In genomic region chr13:26050568-26051230, GRCh38 we compare ENCODE assay signal across 9 cellular contexts. TPM values are rescaled to one million over a fixed set of nuclear protein-coding genes. Genes with fewer than 3 reads are reported as not detected.
DNase-seq lines count a peak whose midpoint lies in the region; ATAC-seq, FAIRE-seq and TF ChIP-seq lines count a peak whose summit lies in the region.
"Had no signal": no experiment of that assay in that cellular context is flagged by ENCODE, and none has a peak within 500 bp of the region (broad histone marks: within the 10 kb centered on the region; RNA-seq: fewer than 3 reads in every experiment).

No MANE protein-coding gene starts in this region.

- H2AFZ ChIP-seq in ACC112 (ENCODE audit: low read length, unreplicated experiment), result no peak overlapping the region

- intact Hi-C loops in upper lobe of right lung (cut with DNase I), result loop anchor here (10.0 kb wide), 1 partner anchor 476 kb away; no protein-coding TSS in a partner anchor
- intact Hi-C loops in Caco-2 (cut with micrococcal nuclease; ENCODE audit: unreplicated experiment), result no loop called here

- CTCF ChIA-PET in Caco-2 (lab: Charles Lee), result no interaction called here

- no peaks in the 10 kb centered on the region for H3K36me3 ChIP-seq in ACC112 (ENCODE audit: insufficient read depth, low read length)
- H3K36me3 ChIP-seq in upper lobe of right lung, result no peaks in the 10 kb centered on the region
- H3K36me3 ChIP-seq in small intestine (ENCODE audit: control insufficient read depth in 2 of 2, insufficient read depth in 2 of 2, low read length in 2 of 2), result no peaks in the 10 kb centered on the region
- H3K36me3 ChIP-seq in Caco-2 (ENCODE audit: control insufficient read depth, insufficient read depth, low read length), result no peaks in the 10 kb centered on the region

- H3K9me3 Mint-ChIP-seq in activated naive CD8-positive, alpha-beta T cell treated with anti-CD3 and anti-CD28 coated beads, Interleukin-2, amount 10 ng/mL, durations not matched to agents 7 days and 5 days, result no peaks in the 10 kb centered on the region
- no peaks in the 10 kb centered on the region for H3K9me3 Mint-ChIP-seq in Caco-2 (ENCODE audit: unreplicated experiment)

- H3K27ac ChIP-seq in ACC112 (ENCODE audit: low read depth, low read length) (no peak overlapping the region), HL-60 (replicated peaks) (no peak overlapping the region), upper lobe of right lung (peak overlapping the region; percentile 30), small intestine (ENCODE audit: low read depth in 1 of 2, low read length in 1 of 2) (no peak overlapping the region)

- H3K27me3 ChIP-seq in ACC112 (ENCODE audit: insufficient read depth, low read length) (peaks cover 70% of the 10 kb centered on the region), HL-60 (ENCODE audit: insufficient read depth, poor library complexity, severe bottlenecking) (peaks cover 50% of the 10 kb centered on the region), upper lobe of right lung (peaks cover 48% of the 10 kb centered on the region), small intestine (ENCODE audit: control insufficient read depth in 2 of 2, insufficient read depth in 2 of 2, low read length in 2 of 2) (peaks cover 10 to 22% of the 10 kb centered on the region in 2 donors), Caco-2 (replicated peaks; ENCODE audit: control insufficient read depth, insufficient read depth, low read length) (peaks cover 1% of the 10 kb centered on the region; the same call in 1 of the 2 replicates)

- no peak for TF ChIP-seq CTCF in HL-60 (IDR thresholded peaks at IDR 0.05; ENCODE audit: insufficient read depth, low read length)
- TF ChIP-seq CTCF in upper lobe of right lung (IDR thresholded peaks at IDR 0.05), result no peak
- TF ChIP-seq CTCF in Caco-2 (IDR thresholded peaks at IDR 0.05; ENCODE audit: insufficient read depth in 1 of 2, low read depth in 1 of 2, low read length in 1 of 2, severe bottlenecking in 1 of 2, unreplicated experiment in 1 of 2), result no peak

- H3K4me3 ChIP-seq in ACC112 (ENCODE audit: low read depth, low read length) (peak overlapping the region; percentile 63; the same call in 1 of the 2 replicates), HL-60 (replicated peaks; ENCODE audit: insufficient read depth, low read length) (peak overlapping the region; percentile 52), upper lobe of right lung (peak overlapping the region; percentile 52), small intestine (ENCODE audit: low read depth in 1 of 2, low read length in 2 of 2) (no peak overlapping the region), Caco-2 (ENCODE audit: low read depth, low read length) (no peak overlapping the region)
- H3K4me3 ChIP-seq: GM12878 had no signal

- 4 to 12% (median 9%) methylated on average over 65 to 82 of the region's 82 CpGs for WGBS in small intestine, 3 donors

- BruUV-seq in Caco-2 (replicated peaks; lab: Mats Ljungman, UMichigan), result no TSS peak

- peaks cover 3% of the 10 kb centered on the region for H3K36me3 Mint-ChIP-seq in activated naive CD8-positive, alpha-beta T cell treated with anti-CD3 and anti-CD28 coated beads, Interleukin-2, amount 10 ng/mL, durations not matched to agents 7 days and 5 days
- no peaks in the 10 kb centered on the region for H3K36me3 Mint-ChIP-seq in Caco-2 (ENCODE audit: insufficient read depth, unreplicated experiment)

- POLR2A ChIA-PET in activated naive CD8-positive, alpha-beta T cell treated with anti-CD3 and anti-CD28 coated beads, Interleukin-2, amount 10 ng/mL, durations not matched to agents 7 days and 5 days (lab: Charles Lee), result no interaction called here
- POLR2A ChIA-PET in Caco-2 (lab: Charles Lee), result no interaction called here

- peaks cover 41% of the 10 kb centered on the region for H3K27me3 Mint-ChIP-seq in activated naive CD8-positive, alpha-beta T cell treated with anti-CD3 and anti-CD28 coated beads, Interleukin-2, amount 10 ng/mL, durations not matched to agents 7 days and 5 days
- H3K27me3 Mint-ChIP-seq in Caco-2 (ENCODE audit: insufficient read depth, unreplicated experiment), result peaks cover 2% of the 10 kb centered on the region

- peaks cover 33% of the 10 kb centered on the region for H3K4me1 Mint-ChIP-seq in activated naive CD8-positive, alpha-beta T cell treated with anti-CD3 and anti-CD28 coated beads, Interleukin-2, amount 10 ng/mL, durations not matched to agents 7 days and 5 days
- no peaks in the 10 kb centered on the region for H3K4me1 Mint-ChIP-seq in Caco-2 (ENCODE audit: low read depth, unreplicated experiment)

- H3K4me3 Mint-ChIP-seq in activated naive CD8-positive, alpha-beta T cell treated with anti-CD3 and anti-CD28 coated beads, Interleukin-2, amount 10 ng/mL, durations not matched to agents 7 days and 5 days, result peak overlapping the region; percentile 60
- H3K4me3 Mint-ChIP-seq in Caco-2 (ENCODE audit: unreplicated experiment), result no peak overlapping the region

- no peak for FAIRE-seq in small intestine (lab: Jason Lieb, UNC)
- FAIRE-seq: GM12878 had no signal

- ATAC-seq in activated naive CD8-positive, alpha-beta T cell treated with anti-CD3 and anti-CD28 coated beads, Interleukin-2, amount 10 ng/mL, durations not matched to agents 7 days and 5 days (ENCODE audit: low read depth), result no peak
- ATAC-seq in upper lobe of right lung, result peak; percentile 61
- ATAC-seq: GM12878 had no signal

- H3K4me1 ChIP-seq in ACC112 (ENCODE audit: control insufficient read depth, insufficient read depth, low read length, unreplicated experiment) (no peaks in the 10 kb centered on the region), upper lobe of right lung (no peaks in the 10 kb centered on the region), small intestine (ENCODE audit: control insufficient read depth in 2 of 2, insufficient read depth in 1 of 2, low read depth in 1 of 2, low read length in 1 of 2) (no peaks in the 10 kb centered on the region), Caco-2 (no peaks in the 10 kb centered on the region)

- DNase-seq in HL-60 (ENCODE audit: low read depth in 1 of 2, low spot score in 1 of 2) (no peak), left kidney (ENCODE audit: low read depth, low spot score) (peak; percentile 85), upper lobe of right lung (peak; percentile 76), small intestine (no peak), SKM-1 (lab: John Stamatoyannopoulos, UW; ENCODE audit: unreplicated experiment) (no peak), Caco-2 (no peak)
- DNase-seq in activated naive CD8-positive, alpha-beta T cell treated with anti-CD3 and anti-CD28 coated beads, Interleukin-2, amount 10 ng/mL, durations not matched to agents 7 days and 5 days, result peak; percentile 51

- H3K9me3 ChIP-seq in upper lobe of right lung (no peaks in the 10 kb centered on the region), small intestine (ENCODE audit: control insufficient read depth, low read depth) (no peaks in the 10 kb centered on the region), Caco-2 (no peaks in the 10 kb centered on the region)

- H3K27ac Mint-ChIP-seq in activated naive CD8-positive, alpha-beta T cell treated with anti-CD3 and anti-CD28 coated beads, Interleukin-2, amount 10 ng/mL, durations not matched to agents 7 days and 5 days, result no peak overlapping the region
- H3K27ac Mint-ChIP-seq in Caco-2 (ENCODE audit: unreplicated experiment), result no peak overlapping the region

- H3K79me2 ChIP-seq in ACC112 (ENCODE audit: control insufficient read depth, insufficient read depth, low read length, unreplicated experiment), result no peaks in the 10 kb centered on the region

RNA-seq across cellular contexts. Expression of gene SHISA2, which starts 1.1 kb away (rescaled TPM):
- 1 to 10 TPM in 1 of 2 experiments, under 1 TPM in 1; 0.94 to 1.1 TPM for total RNA-seq in activated naive CD8-positive, alpha-beta T cell treated with anti-CD3 and anti-CD28 coated beads, Interleukin-2, amount 10 ng/mL, durations not matched to agents 7 days and 5 days
- total RNA-seq in upper lobe of right lung, result 26.3 TPM
- polyA plus RNA-seq in small intestine, result under 1 TPM in 2 of 3 donors, not detected in 1; 0.19 to 0.27 TPM
- not detected in 2 replicates for total RNA-seq in Caco-2 (2022)

Comparison
In these comparisons a context has a peak if more than half of its experiments do, and no peak if none do; other contexts are left out.
1. H3K4me3 ChIP-seq: peak in ACC112 (single experiment), HL-60 (single experiment) and upper lobe of right lung (single experiment); none in small intestine (0 of 2) and Caco-2 (single experiment).
2. DNase-seq: peak in activated naive CD8-positive, alpha-beta T cell treated with anti-CD3 and anti-CD28 coated beads, Interleukin-2, amount 10 ng/mL, durations not matched to agents 7 days and 5 days (single experiment), left kidney (single experiment) and upper lobe of right lung (single experiment); none in HL-60 (0 of 2), small intestine (single experiment), SKM-1 (single experiment) and Caco-2 (0 of 2).
3. RNA of gene SHISA2, which starts 1.1 kb away (total RNA-seq): 26.3 TPM in upper lobe of right lung (single experiment); 0.94 to 1.1 TPM in activated naive CD8-positive, alpha-beta T cell treated with anti-CD3 and anti-CD28 coated beads, Interleukin-2, amount 10 ng/mL, durations not matched to agents 7 days and 5 days and not detected in Caco-2; every median in the first group is over 10 times any median in the second.